ENCODE assay signal across 18 cellular contexts in the genomic region with DNA sequence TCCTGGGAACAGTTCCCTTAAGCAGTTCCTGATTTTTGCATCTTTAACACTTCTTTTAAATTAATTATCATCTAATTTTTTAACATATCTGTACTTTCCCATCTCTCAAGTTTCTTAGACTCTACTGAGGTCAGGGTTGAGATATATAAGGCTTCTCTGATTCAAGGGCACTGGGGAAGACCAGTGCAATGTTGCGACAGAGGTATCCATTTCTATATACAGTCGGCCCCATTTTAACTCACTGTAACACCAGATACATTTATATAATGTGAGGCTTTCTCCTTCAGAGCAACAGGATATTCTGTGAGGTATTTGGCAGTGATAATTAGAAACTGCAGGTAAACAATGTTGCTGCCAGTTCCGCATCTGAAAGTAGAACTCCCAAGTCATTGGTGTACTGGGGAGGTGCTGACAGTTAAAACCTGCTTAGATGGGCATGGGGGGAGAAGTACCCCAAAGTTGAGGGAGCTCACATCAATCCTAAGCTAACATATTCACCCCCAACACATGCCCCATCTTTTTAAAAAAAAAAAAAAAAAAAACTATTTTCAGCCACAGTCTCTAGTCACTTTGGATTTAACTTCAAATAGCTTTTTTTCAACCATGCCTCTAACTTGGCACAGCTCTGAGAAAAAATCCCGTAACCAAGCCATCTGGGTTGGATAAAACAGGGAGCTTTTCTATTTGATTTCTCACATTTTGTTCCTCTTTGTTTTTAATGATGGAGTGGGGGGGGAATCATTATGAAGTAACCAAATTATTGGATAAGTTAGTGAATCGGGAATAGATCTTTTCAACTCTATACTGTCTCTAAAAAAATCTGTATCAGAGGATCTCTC.
DNase-seq lines count a peak whose midpoint lies in the region; ATAC-seq and TF ChIP-seq lines count a peak whose summit lies in the region.
"Had no signal": no experiment of that assay in that cellular context is flagged by ENCODE, and none has a peak within 500 bp of the region (broad histone marks: within the 10 kb centered on the region; RNA-seq: fewer than 3 reads in every experiment).

No MANE protein-coding gene starts in this region.

- H3K27me3 ChIP-seq in tibial artery, result no peaks in the 10 kb centered on the region
- no peaks in the 10 kb centered on the region for H3K27me3 ChIP-seq in left ventricle myocardium inferior (ENCODE audit: low read depth)
- no peaks in the 10 kb centered on the region for H3K27me3 ChIP-seq in adrenal gland
- H3K27me3 ChIP-seq: colonic mucosa had no signal

- H3K4me1 ChIP-seq in tibial artery, result peaks cover 0 to 98% (median 40%) of the 10 kb centered on the region in 4 donors
- H3K4me1 ChIP-seq in left ventricle myocardium inferior, result peaks cover 47% of the 10 kb centered on the region
- H3K4me1 ChIP-seq in adrenal gland (replicated peaks in 1 of 2), result peaks cover 0 to 21% of the 10 kb centered on the region in 2 donors
- H3K4me1 ChIP-seq: colonic mucosa had no signal

- H3K36me3 ChIP-seq in tibial artery, result no peaks in the 10 kb centered on the region
- H3K36me3 ChIP-seq in left ventricle myocardium inferior, result no peaks in the 10 kb centered on the region
- H3K36me3 ChIP-seq in adrenal gland (replicated peaks in 1 of 2), result no peaks in the 10 kb centered on the region
- H3K36me3 ChIP-seq: colonic mucosa had no signal

- H3K4me3 Mint-ChIP-seq in osteocyte (ENCODE audit: unreplicated experiment), result no peak overlapping the region
- no peak overlapping the region for H3K4me3 Mint-ChIP-seq in activated CD4-positive, alpha-beta T cell treated with anti-CD3 and anti-CD28 coated beads for 36 hours
- H3K4me3 Mint-ChIP-seq: activated CD4-positive, alpha-beta T cell treated with anti-CD3 and anti-CD28 coated beads, Interleukin-2, amount 10 ng/mL, durations not matched to agents 7 days and 5 days; activated CD8-positive, alpha-beta memory T cell treated with anti-CD3 and anti-CD28 coated beads, Interleukin-2, amount 10 ng/mL, durations not matched to agents 7 days and 5 days; activated naive CD8-positive, alpha-beta T cell; CD8-positive, alpha-beta memory T cell; naive thymus-derived CD8-positive, alpha-beta T cell had no signal

- TF ChIP-seq POLR2A in adrenal gland (IDR thresholded peaks at IDR 0.05), result no peak

- H3K9me3 ChIP-seq in tibial artery (no peaks in the 10 kb centered on the region), left ventricle myocardium inferior (replicated peaks) (no peaks in the 10 kb centered on the region), adrenal gland (replicated peaks in 1 of 3) (no peaks in the 10 kb centered on the region)
- H3K9me3 ChIP-seq: colonic mucosa had no signal

- peaks cover 36% of the 10 kb centered on the region for H3K4me1 Mint-ChIP-seq in osteocyte (ENCODE audit: unreplicated experiment)
- H3K4me1 Mint-ChIP-seq in activated CD4-positive, alpha-beta T cell treated with anti-CD3 and anti-CD28 coated beads for 36 hours, result no peaks in the 10 kb centered on the region
- H3K4me1 Mint-ChIP-seq: activated CD4-positive, alpha-beta T cell treated with anti-CD3 and anti-CD28 coated beads, Interleukin-2, amount 10 ng/mL, durations not matched to agents 7 days and 5 days; activated CD8-positive, alpha-beta memory T cell treated with anti-CD3 and anti-CD28 coated beads, Interleukin-2, amount 10 ng/mL, durations not matched to agents 7 days and 5 days had no signal

- POLR2A ChIA-PET in activated CD4-positive, alpha-beta T cell treated with anti-CD3 and anti-CD28 coated beads for 36 hours (lab: Charles Lee), result no interaction called here

- no peak for ATAC-seq in activated CD4-positive, alpha-beta T cell treated with anti-CD3 and anti-CD28 coated beads for 36 hours
- ATAC-seq: activated CD8-positive, alpha-beta memory T cell treated with anti-CD3 and anti-CD28 coated beads, Interleukin-2, amount 10 ng/mL, durations not matched to agents 7 days and 5 days; left colon; naive thymus-derived CD8-positive, alpha-beta T cell had no signal

- TF ChIP-seq CTCF in osteocyte (IDR thresholded peaks at IDR 0.05) (no peak), tibial artery (IDR thresholded peaks at IDR 0.05) (no peak), left ventricle myocardium inferior (IDR thresholded peaks at IDR 0.05; ENCODE audit: borderline replicate concordance) (no peak), adrenal gland (IDR thresholded peaks at IDR 0.05) (no peak)

- intact Hi-C loops in tibial artery (cut with DNase I; ENCODE audit: low total_unique reads) (loop anchor here (10.0 kb wide), 1 partner anchor 59 kb away; a partner anchor contains a TSS), left ventricle myocardium inferior (cut with micrococcal nuclease) (no loop called here), adrenal gland (cut with DNase I) (no loop called here)
- intact Hi-C loops in activated CD4-positive, alpha-beta T cell treated with anti-CD3 and anti-CD28 coated beads for 36 hours (cut with DNase I, micrococcal nuclease), result no loop called here

- H3K27ac Mint-ChIP-seq in osteocyte (ENCODE audit: unreplicated experiment), result peak overlapping the region; percentile 33
- H3K27ac Mint-ChIP-seq in activated CD4-positive, alpha-beta T cell treated with anti-CD3 and anti-CD28 coated beads for 36 hours, result no peak overlapping the region
- H3K27ac Mint-ChIP-seq: activated CD4-positive, alpha-beta T cell treated with anti-CD3 and anti-CD28 coated beads, Interleukin-2, amount 10 ng/mL, durations not matched to agents 7 days and 5 days; activated CD8-positive, alpha-beta memory T cell treated with anti-CD3 and anti-CD28 coated beads, Interleukin-2, amount 10 ng/mL, durations not matched to agents 7 days and 5 days; activated naive CD8-positive, alpha-beta T cell; naive thymus-derived CD8-positive, alpha-beta T cell had no signal

- no peaks in the 10 kb centered on the region for H3K27me3 Mint-ChIP-seq in osteocyte (ENCODE audit: unreplicated experiment)
- H3K27me3 Mint-ChIP-seq in activated CD4-positive, alpha-beta T cell treated with anti-CD3 and anti-CD28 coated beads for 36 hours, result no peaks in the 10 kb centered on the region
- H3K27me3 Mint-ChIP-seq: activated CD4-positive, alpha-beta T cell treated with anti-CD3 and anti-CD28 coated beads, Interleukin-2, amount 10 ng/mL, durations not matched to agents 7 days and 5 days; activated CD8-positive, alpha-beta memory T cell treated with anti-CD3 and anti-CD28 coated beads, Interleukin-2, amount 10 ng/mL, durations not matched to agents 7 days and 5 days; activated naive CD8-positive, alpha-beta T cell; CD8-positive, alpha-beta memory T cell; naive thymus-derived CD8-positive, alpha-beta T cell had no signal

- CTCF ChIA-PET in activated CD4-positive, alpha-beta T cell treated with anti-CD3 and anti-CD28 coated beads for 36 hours (lab: Charles Lee), result interaction anchor here (0.7 kb wide), 1 partner anchor 136 kb away, joined by 3 read pairs; no protein-coding TSS in a partner anchor

- WGBS in adrenal gland, 4 donors, result 77 to 88% (median 80%) methylated on average over 5 of the region's 5 CpGs

- H3K4me3 ChIP-seq in tibial artery (no peak overlapping the region), left ventricle myocardium inferior (no peak overlapping the region), adrenal gland (no peak overlapping the region)
- H3K4me3 ChIP-seq: colonic mucosa had no signal

- no peaks in the 10 kb centered on the region for H3K36me3 Mint-ChIP-seq in osteocyte (ENCODE audit: unreplicated experiment)
- no peaks in the 10 kb centered on the region for H3K36me3 Mint-ChIP-seq in activated CD4-positive, alpha-beta T cell treated with anti-CD3 and anti-CD28 coated beads for 36 hours (ENCODE audit: low read depth)
- H3K36me3 Mint-ChIP-seq: activated CD8-positive, alpha-beta memory T cell treated with anti-CD3 and anti-CD28 coated beads, Interleukin-2, amount 10 ng/mL, durations not matched to agents 7 days and 5 days; activated naive CD8-positive, alpha-beta T cell; CD8-positive, alpha-beta memory T cell had no signal

- H3K27ac ChIP-seq in tibial artery, result peak overlapping the region; percentile 56 to 62
- H3K27ac ChIP-seq in left ventricle myocardium inferior (replicated peaks), result no peak overlapping the region
- H3K27ac ChIP-seq in adrenal gland, result no peak overlapping the region
- H3K27ac ChIP-seq: colonic mucosa had no signal

- DNase-seq in NCI-H1694 (lab: John Stamatoyannopoulos, UW) (peak; percentile 23), cerebellum (ENCODE audit: low spot score) (peak; percentile 60), osteocyte (ENCODE audit: extremely low spot score, unreplicated experiment) (no peak), tibial artery (no peak), left ventricle myocardium inferior (no peak), adrenal gland (no peak)
- DNase-seq in activated CD4-positive, alpha-beta T cell treated with anti-CD3 and anti-CD28 coated beads for 36 hours, result no peak
- DNase-seq: activated CD4-positive, alpha-beta T cell treated with anti-CD3 and anti-CD28 coated beads, Interleukin-2, amount 10 ng/mL, durations not matched to agents 7 days and 5 days; activated CD8-positive, alpha-beta memory T cell treated with anti-CD3 and anti-CD28 coated beads, Interleukin-2, amount 10 ng/mL, durations not matched to agents 7 days and 5 days; CD8-positive, alpha-beta memory T cell; colonic mucosa; DMS153; Kasumi-1; left colon; mesendoderm; naive thymus-derived CD8-positive, alpha-beta T cell; NCI-H524 treated with DMSO at 0.1 percent for 48 hours had no signal

- no peaks in the 10 kb centered on the region for H3K9me3 Mint-ChIP-seq in osteocyte (ENCODE audit: unreplicated experiment)
- no peaks in the 10 kb centered on the region for H3K9me3 Mint-ChIP-seq in activated CD4-positive, alpha-beta T cell treated with anti-CD3 and anti-CD28 coated beads for 36 hours (ENCODE audit: low read depth)
- H3K9me3 Mint-ChIP-seq: activated CD4-positive, alpha-beta T cell treated with anti-CD3 and anti-CD28 coated beads, Interleukin-2, amount 10 ng/mL, durations not matched to agents 7 days and 5 days; CD8-positive, alpha-beta memory T cell; naive thymus-derived CD8-positive, alpha-beta T cell had no signal

Comparison
In these comparisons a context has a peak if more than half of its experiments do, and no peak if none do; other contexts are left out.
1. DNase-seq: peak in NCI-H1694 (single experiment) and cerebellum (single experiment); none in osteocyte (single experiment), tibial artery (0 of 2), left ventricle myocardium inferior (single experiment), adrenal gland (0 of 7) and activated CD4-positive, alpha-beta T cell treated with anti-CD3 and anti-CD28 coated beads for 36 hours (single experiment).
2. H3K27ac ChIP-seq: peak in tibial artery (2 of 2); none in left ventricle myocardium inferior (single experiment) and adrenal gland (0 of 5).